In the genomic region with DNA sequence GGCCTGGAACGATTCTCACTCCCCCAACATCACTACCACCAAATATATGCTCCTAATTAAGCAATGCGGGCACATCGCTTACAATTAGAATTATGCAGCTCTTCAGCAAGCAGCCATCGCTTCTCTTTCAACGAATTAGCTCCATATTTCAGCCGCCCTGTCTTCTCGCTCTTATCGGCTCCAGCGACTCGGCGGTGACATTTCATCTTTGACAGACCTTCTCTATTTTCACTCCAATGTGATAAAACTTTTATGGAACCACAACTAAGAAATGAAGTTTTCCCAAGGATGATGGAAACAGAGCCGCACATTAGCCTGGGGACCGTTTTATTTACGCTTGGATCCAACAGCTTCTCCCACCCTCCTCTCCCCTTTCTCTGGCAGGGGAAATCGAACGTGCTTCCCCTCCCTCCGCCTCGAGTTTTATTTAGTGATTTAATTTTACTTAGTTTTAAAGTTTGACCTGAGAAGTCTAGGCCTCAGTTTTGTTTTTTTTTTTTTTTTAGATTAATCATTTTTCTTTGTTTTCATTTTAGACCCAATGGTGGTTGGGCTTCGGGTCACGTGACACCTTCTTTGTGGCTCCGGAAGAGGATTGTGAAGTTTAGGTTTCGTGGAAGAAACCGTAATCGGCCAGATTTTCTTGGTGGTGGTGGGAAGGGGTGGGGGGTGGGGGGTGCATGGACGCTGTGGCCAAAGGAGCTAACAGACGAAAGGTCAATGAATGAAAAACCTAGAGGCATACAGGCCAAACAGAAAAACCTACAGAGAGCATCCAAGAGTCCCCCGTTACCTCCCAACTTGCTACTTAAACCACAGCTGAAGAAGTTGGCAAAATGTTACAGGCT, we compare ENCODE assay signal across 9 cellular contexts. TPM values are rescaled to one million over a fixed set of nuclear protein-coding genes. Genes with fewer than 3 reads are reported as not detected.
DNase-seq lines count a peak whose midpoint lies in the region; ATAC-seq and TF ChIP-seq lines count a peak whose summit lies in the region.
"Had no signal": no experiment of that assay in that cellular context is flagged by ENCODE, and none has a peak within 500 bp of the region (broad histone marks: within the 10 kb centered on the region; RNA-seq: fewer than 3 reads in every experiment).

No MANE protein-coding gene starts in this region.

- DNase-seq in AG04449 (ENCODE audit: low read depth, low spot score) (no peak), NCI-H1930 (lab: John Stamatoyannopoulos, UW) (peak; percentile 42 to 46), astrocyte of the cerebellum (ENCODE audit: low read depth) (peak; percentile 70), mesothelial cell of epicardium (ENCODE audit: low spot score in 2 of 2, unreplicated experiment in 2 of 2) (no peak), UCSD-AML1 (lab: John Stamatoyannopoulos, UW; ENCODE audit: unreplicated experiment) (no peak), NCI-H1092 (lab: John Stamatoyannopoulos, UW) (no peak), SIG-M5 (lab: John Stamatoyannopoulos, UW) (no peak)

- POLR2A ChIA-PET in AG04449 (lab: Yijun Ruan, JAX): interaction anchor here (0.7 to 2.5 kb wide), 8 partner anchors 9 to 65 kb away, joined by 3 to 14 read pairs (median 4); partner anchors contain the start of gene HOXB5

- peak overlapping the region; percentile 99 for H3K27ac Mint-ChIP-seq in mesothelial cell of epicardium

- TF ChIP-seq CTCF in AG04449 (IDR thresholded peaks at IDR 0.05; ENCODE audit: insufficient read depth, low read length, missing control alignments) (no peak), astrocyte of the cerebellum (IDR thresholded peaks at IDR 0.05; ENCODE audit: low read depth, low read length, missing control alignments) (no peak), mesothelial cell of epicardium (IDR thresholded peaks at IDR 0.05; ENCODE audit: unreplicated experiment) (no peak)

- H3K4me3 ChIP-seq in AG04449 (ENCODE audit: low read depth, low read length) (peak overlapping the region; percentile 42), astrocyte of the cerebellum (ENCODE audit: low read depth, low read length) (peak overlapping the region; percentile 38)

- in situ Hi-C loops in astrocyte of the cerebellum (cut with HindIII; ENCODE audit: low sequenced_read_pairs): no loop called here

- H3K4me1 Mint-ChIP-seq in mesothelial cell of epicardium: peaks cover 74% of the 10 kb centered on the region

- H3K27me3 Mint-ChIP-seq in mesothelial cell of epicardium (ENCODE audit: low read depth): no peaks in the 10 kb centered on the region

- peak overlapping the region; percentile 48 for H3K4me3 Mint-ChIP-seq in mesothelial cell of epicardium

- CTCF ChIA-PET in AG04449 (lab: Yijun Ruan, JAX): interaction anchor here (1.0 to 2.2 kb wide), 13 partner anchors 8 to 212 kb away, joined by 3 to 10 read pairs (median 4); partner anchors contain the start of genes HOXB3 and HOXB5

- H3K9me3 Mint-ChIP-seq in mesothelial cell of epicardium: no peaks in the 10 kb centered on the region

- ATAC-seq in GM19455 (IDR thresholded peaks at IDR 0.05; ENCODE audit: unreplicated experiment): no peak

- peaks cover 16% of the 10 kb centered on the region for H3K36me3 Mint-ChIP-seq in mesothelial cell of epicardium

RNA-seq across cellular contexts. Expression of gene HOXB2, which starts 3.2 kb away (rescaled TPM):
- total RNA-seq in mesothelial cell of epicardium: 46.6 to 47.2 TPM (median 46.7 TPM) in 3 replicates

RNA-seq across cellular contexts. Expression of gene HOXB1, which starts 17.3 kb away (rescaled TPM):
- 0.24 to 0.43 TPM (median 0.25 TPM) in 3 replicates for total RNA-seq in mesothelial cell of epicardium
- total RNA-seq: LHCN-M2 had no signal

RNA-seq across cellular contexts. Expression of gene HOXB4, which starts 30.1 kb away (rescaled TPM):
- total RNA-seq in mesothelial cell of epicardium: 34.2 to 39.2 TPM (median 34.4 TPM) in 3 replicates

RNA-seq across cellular contexts. Expression of gene HOXB3, which starts 42.0 kb away (rescaled TPM):
- 282 to 303 TPM (median 282 TPM) in 3 replicates for total RNA-seq in mesothelial cell of epicardium

RNA-seq across cellular contexts. Expression of gene HOXB5, which starts 45.5 kb away (rescaled TPM):
- 28.6 to 32.4 TPM (median 31.1 TPM) in 3 replicates for total RNA-seq in mesothelial cell of epicardium

Comparison
In these comparisons a context has a peak if more than half of its experiments do, and no peak if none do; other contexts are left out.
1. DNase-seq: peak in NCI-H1930 (2 of 2) and astrocyte of the cerebellum (single experiment); none in AG04449 (single experiment), mesothelial cell of epicardium (0 of 2), UCSD-AML1 (single experiment), NCI-H1092 (single experiment) and SIG-M5 (single experiment).